In genomic region chr5:61087921-61088320, GRCh38 we compare ENCODE assay signal across 22 cellular contexts.
"Had no signal": no experiment of that assay in that cellular context is flagged by ENCODE, and none has a peak within 500 bp of the region (broad histone marks: within the 10 kb centered on the region; RNA-seq: fewer than 3 reads in every experiment).

No MANE protein-coding gene starts in this region.

- ATAC-seq: HepG2, Panc1, PC-3 had no signal

- H3K9me3 ChIP-seq: SK-N-SH had no signal

- H3K4me2 ChIP-seq: SK-N-SH had no signal

- H3K9ac ChIP-seq: SK-N-SH had no signal

- DNase-seq: IMR-90, Karpas-422, KG1, MM.1S, NCI-H1092 treated with DMSO at 0.1 percent for 48 hours, NCI-H1436, NCI-H187, NCI-H2029, NCI-H2081 treated with DMSO at 0.1 percent for 48 hours, NCI-H2171, NCI-H226, NCI-H446, NCI-H510A, NCI-H524 treated with DMSO at 0.1 percent for 48 hours, NCI-H69, NCI-H774, PC-3, SHP77, SK-N-SH had no signal

- FAIRE-seq: HepG2 had no signal

- H3K27ac ChIP-seq: RWPE1 had no signal
